In the genomic region with DNA sequence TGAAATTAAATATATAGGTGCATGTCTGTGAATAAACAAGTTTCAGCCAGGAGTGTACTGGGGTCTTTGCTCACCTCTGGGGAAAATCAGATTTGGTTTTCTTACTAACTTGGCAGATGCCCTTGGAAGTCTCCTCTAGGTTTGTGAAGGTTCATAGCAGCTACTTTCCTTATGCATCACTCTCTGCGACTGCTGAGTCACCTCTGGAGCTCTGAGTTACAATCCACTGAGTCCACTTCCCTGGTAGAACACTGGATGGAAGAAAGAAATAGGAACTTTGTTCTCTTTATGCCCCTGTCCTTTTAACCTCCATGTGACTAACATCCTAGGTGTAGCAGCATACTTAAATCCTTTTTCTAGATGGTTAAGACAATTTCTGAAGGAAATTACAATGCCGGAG, we compare ENCODE assay signal across 1 cellular context.
TF ChIP-seq lines count a peak whose summit lies in the region.

No MANE protein-coding gene starts in this region.

TF ChIP-seq in SK-N-SH, 30 proteins besides CTCF, POLR2A, EP300 and RAD21 (continued from another document):
- TF ChIP-seq, protein P1, sequence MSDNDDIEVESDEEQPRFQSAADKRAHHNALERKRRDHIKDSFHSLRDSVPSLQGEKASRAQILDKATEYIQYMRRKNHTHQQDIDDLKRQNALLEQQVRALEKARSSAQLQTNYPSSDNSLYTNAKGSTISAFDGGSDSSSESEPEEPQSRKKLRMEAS (IDR thresholded peaks at IDR 0.05; ENCODE audit: low read depth) = no peak; the same call in 1 of the 2 replicates
- TF ChIP-seq FOXM1 (IDR thresholded peaks at IDR 0.05; ENCODE audit: low read depth) = no peak
- TF ChIP-seq FOXJ3 (CRISPR knock-in tag; IDR thresholded peaks at IDR 0.05) = no peak
